Comparison of ENCODE assay signal across 22 cellular contexts in genomic region chr6:1062786-1063545, GRCh38.
DNase-seq lines count a peak whose midpoint lies in the region; ATAC-seq, FAIRE-seq and TF ChIP-seq lines count a peak whose summit lies in the region.
"Had no signal": no experiment of that assay in that cellular context is flagged by ENCODE, and none has a peak within 500 bp of the region (broad histone marks: within the 10 kb centered on the region; RNA-seq: fewer than 3 reads in every experiment).

No MANE protein-coding gene starts in this region.

- H3K27me3 ChIP-seq in H7 (ENCODE audit: control insufficient read depth, insufficient read depth, low read length) (no peaks in the 10 kb centered on the region), RWPE2 (ENCODE audit: insufficient read depth, poor library complexity, severe bottlenecking) (no peaks in the 10 kb centered on the region)
- H3K27me3 ChIP-seq: gastroesophageal sphincter, tibial nerve had no signal

- no peaks in the 10 kb centered on the region for H3K9me3 ChIP-seq in RWPE2 (ENCODE audit: severe bottlenecking)
- H3K9me3 ChIP-seq: gastroesophageal sphincter, HAP-1, tibial nerve had no signal

- peaks cover 14% of the 10 kb centered on the region for H3K4me1 ChIP-seq in RWPE2 (ENCODE audit: insufficient read depth, poor library complexity, severe bottlenecking)
- H3K4me1 ChIP-seq: gastroesophageal sphincter, HAP-1, tibial nerve had no signal

- H3K4me3 ChIP-seq in H7 (ENCODE audit: insufficient read depth, low read depth, low read length): no peak overlapping the region
- no peak overlapping the region for H3K4me3 ChIP-seq in RWPE2 (ENCODE audit: severe bottlenecking)
- H3K4me3 ChIP-seq: gastroesophageal sphincter, HAP-1, tibial nerve had no signal

- H3K4me3 Mint-ChIP-seq in endothelial cell (ENCODE audit: unreplicated experiment): no peak overlapping the region
- H3K4me3 Mint-ChIP-seq: B cell, memory B cell had no signal

- FAIRE-seq in D721Med (lab: Jason Lieb, UNC): no peak
- FAIRE-seq: islet of Langerhans had no signal

- H3K27me3 Mint-ChIP-seq in endothelial cell (ENCODE audit: unreplicated experiment): no peaks in the 10 kb centered on the region
- H3K27me3 Mint-ChIP-seq: B cell had no signal

- no peaks in the 10 kb centered on the region for H3K4me1 Mint-ChIP-seq in endothelial cell (ENCODE audit: unreplicated experiment)
- H3K4me1 Mint-ChIP-seq: B cell, memory B cell had no signal

- DNase-seq in D721Med (ENCODE audit: insufficient read length, low spot score) (no peak), H7 (peak; percentile 72), RWPE2 (ENCODE audit: low spot score) (no peak), iPS-NIHi7 (ENCODE audit: extremely low spot score) (peak; percentile 57), NCI-H345 (lab: John Stamatoyannopoulos, UW) (no peak), endothelial cell (ENCODE audit: low spot score) (no peak)
- DNase-seq: activated CD4-positive, alpha-beta T cell treated with anti-CD3 and anti-CD28 coated beads for 4 hours; effector memory CD4-positive, alpha-beta T cell; NCI-H1930; NCI-H69; right cardiac atrium; SHP77; stimulated activated CD8-positive, alpha-beta memory T cell treated with anti-CD3 and anti-CD28 coated beads, Interleukin-4, amount 100 ng/mL, for 48 hours had no signal

- 0 out of 3 replicates have a peak, but pooled peaks have one; percentile 11 for ATAC-seq in RWPE2 (ENCODE audit: low read depth)
- no peak for ATAC-seq in GM21786 (IDR thresholded peaks at IDR 0.05; ENCODE audit: unreplicated experiment)
- no peak for ATAC-seq in HG03442 (IDR thresholded peaks at IDR 0.05; ENCODE audit: unreplicated experiment)
- ATAC-seq: activated naive CD4-positive, alpha-beta T cell treated with anti-CD3 and anti-CD28 coated beads, Interleukin-2, amount 50 U/mL, for 72 hours; gastroesophageal sphincter; right cardiac atrium had no signal

- no peaks in the 10 kb centered on the region for H3K36me3 Mint-ChIP-seq in endothelial cell (ENCODE audit: low read depth, unreplicated experiment)
- H3K36me3 Mint-ChIP-seq: activated naive CD4-positive, alpha-beta T cell treated with anti-CD3 and anti-CD28 coated beads, Interleukin-2, amount 50 U/mL, for 72 hours; memory B cell had no signal

- peak overlapping the region; percentile 2 for H3K27ac ChIP-seq in RWPE2 (ENCODE audit: poor library complexity, severe bottlenecking)
- H3K27ac ChIP-seq: gastroesophageal sphincter, tibial nerve had no signal

- H3K36me3 ChIP-seq in H7 (replicated peaks; ENCODE audit: control insufficient read depth, insufficient read depth, low read length): no peaks in the 10 kb centered on the region
- H3K36me3 ChIP-seq in RWPE2 (ENCODE audit: low read depth): no peaks in the 10 kb centered on the region
- H3K36me3 ChIP-seq: gastroesophageal sphincter, HAP-1, tibial nerve had no signal

- TF ChIP-seq CTCF in D721Med (IDR thresholded peaks at IDR 0.05; ENCODE audit: insufficient read depth, missing control alignments) (peak; percentile 24), RWPE2 (IDR thresholded peaks at IDR 0.05; ENCODE audit: poor library complexity, severe bottlenecking) (no peak), endothelial cell (IDR thresholded peaks at IDR 0.05; ENCODE audit: unreplicated experiment) (no peak)

- no peak overlapping the region for H3K27ac Mint-ChIP-seq in endothelial cell (ENCODE audit: unreplicated experiment)
- H3K27ac Mint-ChIP-seq: activated naive CD4-positive, alpha-beta T cell treated with anti-CD3 and anti-CD28 coated beads, Interleukin-2, amount 50 U/mL, for 72 hours; B cell; memory B cell had no signal

- no peaks in the 10 kb centered on the region for H3K9me3 Mint-ChIP-seq in endothelial cell (ENCODE audit: unreplicated experiment)
- H3K9me3 Mint-ChIP-seq: activated naive CD4-positive, alpha-beta T cell treated with anti-CD3 and anti-CD28 coated beads, Interleukin-2, amount 50 U/mL, for 72 hours; memory B cell had no signal

Comparison
In these comparisons a context has a peak if more than half of its experiments do, and no peak if none do; other contexts are left out.
1. DNase-seq: peak in H7 (single experiment) and iPS-NIHi7 (single experiment); none in D721Med (single experiment), RWPE2 (single experiment), NCI-H345 (single experiment) and endothelial cell (single experiment).